Comparison of ENCODE assay signal across 1 cellular context in the genomic region with DNA sequence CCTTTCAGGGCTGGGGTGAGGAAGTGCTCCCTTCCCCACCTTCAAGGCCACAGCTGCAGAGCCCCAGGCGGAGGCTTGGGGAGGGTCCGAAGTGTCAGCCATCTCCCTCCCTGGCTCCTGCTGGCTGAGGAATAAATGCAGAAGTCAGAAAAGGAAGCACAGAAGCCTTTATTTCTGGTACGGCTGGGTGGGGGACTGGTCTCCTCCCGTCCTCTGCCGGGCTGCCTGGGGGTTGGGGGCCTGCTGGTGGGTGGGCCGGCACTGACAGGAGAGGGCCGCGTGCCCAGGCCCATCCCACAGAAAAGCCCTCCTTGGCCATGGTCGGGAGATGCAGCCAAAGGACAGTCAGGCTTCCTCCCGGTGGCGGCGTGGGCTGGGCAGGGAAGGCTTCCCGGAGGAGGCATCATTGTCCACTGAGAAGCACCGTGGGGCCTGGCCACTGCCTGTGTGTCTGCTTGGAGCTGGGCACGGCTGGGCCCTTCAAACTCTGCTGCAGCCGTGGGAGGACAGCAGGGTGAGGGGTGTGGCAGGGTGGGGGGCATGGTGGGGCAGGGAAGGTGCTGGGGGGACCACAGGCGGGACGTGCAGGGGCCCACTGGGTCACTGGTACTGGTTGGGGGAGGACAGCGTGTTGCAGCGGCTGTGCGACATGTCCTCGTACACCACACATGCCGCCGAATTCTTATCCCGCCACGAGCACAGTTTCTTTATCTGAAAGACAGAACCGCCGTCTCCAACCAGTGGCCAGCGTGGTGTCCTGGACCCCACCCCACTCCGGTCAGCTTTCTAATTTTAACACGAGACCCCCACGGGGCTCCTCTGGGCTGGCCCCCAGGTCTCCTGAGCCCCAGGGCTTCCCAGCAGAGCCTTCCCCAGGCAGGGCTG.
TF ChIP-seq lines count a peak whose summit lies in the region.

No MANE protein-coding gene starts in this region.

TF ChIP-seq in GM12878, 131 proteins besides CTCF, POLR2A, EP300 and RAD21:
- TF ChIP-seq, protein P1, sequence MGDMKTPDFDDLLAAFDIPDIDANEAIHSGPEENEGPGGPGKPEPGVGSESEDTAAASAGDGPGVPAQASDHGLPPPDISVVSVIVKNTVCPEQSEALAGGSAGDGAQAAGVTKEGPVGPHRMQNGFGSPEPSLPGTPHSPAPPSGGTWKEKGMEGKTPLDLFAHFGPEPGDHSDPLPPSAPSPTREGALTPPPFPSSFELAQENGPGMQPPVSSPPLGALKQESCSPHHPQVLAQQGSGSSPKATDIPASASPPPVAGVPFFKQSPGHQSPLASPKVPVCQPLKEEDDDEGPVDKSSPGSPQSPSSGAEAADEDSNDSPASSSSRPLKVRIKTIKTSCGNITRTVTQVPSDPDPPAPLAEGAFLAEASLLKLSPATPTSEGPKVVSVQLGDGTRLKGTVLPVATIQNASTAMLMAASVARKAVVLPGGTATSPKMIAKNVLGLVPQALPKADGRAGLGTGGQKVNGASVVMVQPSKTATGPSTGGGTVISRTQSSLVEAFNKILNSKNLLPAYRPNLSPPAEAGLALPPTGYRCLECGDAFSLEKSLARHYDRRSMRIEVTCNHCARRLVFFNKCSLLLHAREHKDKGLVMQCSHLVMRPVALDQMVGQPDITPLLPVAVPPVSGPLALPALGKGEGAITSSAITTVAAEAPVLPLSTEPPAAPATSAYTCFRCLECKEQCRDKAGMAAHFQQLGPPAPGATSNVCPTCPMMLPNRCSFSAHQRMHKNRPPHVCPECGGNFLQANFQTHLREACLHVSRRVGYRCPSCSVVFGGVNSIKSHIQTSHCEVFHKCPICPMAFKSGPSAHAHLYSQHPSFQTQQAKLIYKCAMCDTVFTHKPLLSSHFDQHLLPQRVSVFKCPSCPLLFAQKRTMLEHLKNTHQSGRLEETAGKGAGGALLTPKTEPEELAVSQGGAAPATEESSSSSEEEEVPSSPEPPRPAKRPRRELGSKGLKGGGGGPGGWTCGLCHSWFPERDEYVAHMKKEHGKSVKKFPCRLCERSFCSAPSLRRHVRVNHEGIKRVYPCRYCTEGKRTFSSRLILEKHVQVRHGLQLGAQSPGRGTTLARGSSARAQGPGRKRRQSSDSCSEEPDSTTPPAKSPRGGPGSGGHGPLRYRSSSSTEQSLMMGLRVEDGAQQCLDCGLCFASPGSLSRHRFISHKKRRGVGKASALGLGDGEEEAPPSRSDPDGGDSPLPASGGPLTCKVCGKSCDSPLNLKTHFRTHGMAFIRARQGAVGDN (IDR thresholded peaks at IDR 0.05): no peak
- no peak for TF ChIP-seq POLR2AphosphoS2 (IDR thresholded peaks at IDR 0.05; ENCODE audit: low read depth, low read length)
- no peak for TF ChIP-seq LARP7 (IDR thresholded peaks at IDR 0.05)
- TF ChIP-seq RAD51 (IDR thresholded peaks at IDR 0.05): no peak
- TF ChIP-seq BACH1 (IDR thresholded peaks at IDR 0.05; ENCODE audit: borderline replicate concordance): no peak
- TF ChIP-seq, protein P2, sequence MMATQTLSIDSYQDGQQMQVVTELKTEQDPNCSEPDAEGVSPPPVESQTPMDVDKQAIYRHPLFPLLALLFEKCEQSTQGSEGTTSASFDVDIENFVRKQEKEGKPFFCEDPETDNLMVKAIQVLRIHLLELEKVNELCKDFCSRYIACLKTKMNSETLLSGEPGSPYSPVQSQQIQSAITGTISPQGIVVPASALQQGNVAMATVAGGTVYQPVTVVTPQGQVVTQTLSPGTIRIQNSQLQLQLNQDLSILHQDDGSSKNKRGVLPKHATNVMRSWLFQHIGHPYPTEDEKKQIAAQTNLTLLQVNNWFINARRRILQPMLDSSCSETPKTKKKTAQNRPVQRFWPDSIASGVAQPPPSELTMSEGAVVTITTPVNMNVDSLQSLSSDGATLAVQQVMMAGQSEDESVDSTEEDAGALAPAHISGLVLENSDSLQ (IDR thresholded peaks at IDR 0.05): no peak
- TF ChIP-seq ZSCAN29 (IDR thresholded peaks at IDR 0.05): no peak
- TF ChIP-seq, protein P3, sequence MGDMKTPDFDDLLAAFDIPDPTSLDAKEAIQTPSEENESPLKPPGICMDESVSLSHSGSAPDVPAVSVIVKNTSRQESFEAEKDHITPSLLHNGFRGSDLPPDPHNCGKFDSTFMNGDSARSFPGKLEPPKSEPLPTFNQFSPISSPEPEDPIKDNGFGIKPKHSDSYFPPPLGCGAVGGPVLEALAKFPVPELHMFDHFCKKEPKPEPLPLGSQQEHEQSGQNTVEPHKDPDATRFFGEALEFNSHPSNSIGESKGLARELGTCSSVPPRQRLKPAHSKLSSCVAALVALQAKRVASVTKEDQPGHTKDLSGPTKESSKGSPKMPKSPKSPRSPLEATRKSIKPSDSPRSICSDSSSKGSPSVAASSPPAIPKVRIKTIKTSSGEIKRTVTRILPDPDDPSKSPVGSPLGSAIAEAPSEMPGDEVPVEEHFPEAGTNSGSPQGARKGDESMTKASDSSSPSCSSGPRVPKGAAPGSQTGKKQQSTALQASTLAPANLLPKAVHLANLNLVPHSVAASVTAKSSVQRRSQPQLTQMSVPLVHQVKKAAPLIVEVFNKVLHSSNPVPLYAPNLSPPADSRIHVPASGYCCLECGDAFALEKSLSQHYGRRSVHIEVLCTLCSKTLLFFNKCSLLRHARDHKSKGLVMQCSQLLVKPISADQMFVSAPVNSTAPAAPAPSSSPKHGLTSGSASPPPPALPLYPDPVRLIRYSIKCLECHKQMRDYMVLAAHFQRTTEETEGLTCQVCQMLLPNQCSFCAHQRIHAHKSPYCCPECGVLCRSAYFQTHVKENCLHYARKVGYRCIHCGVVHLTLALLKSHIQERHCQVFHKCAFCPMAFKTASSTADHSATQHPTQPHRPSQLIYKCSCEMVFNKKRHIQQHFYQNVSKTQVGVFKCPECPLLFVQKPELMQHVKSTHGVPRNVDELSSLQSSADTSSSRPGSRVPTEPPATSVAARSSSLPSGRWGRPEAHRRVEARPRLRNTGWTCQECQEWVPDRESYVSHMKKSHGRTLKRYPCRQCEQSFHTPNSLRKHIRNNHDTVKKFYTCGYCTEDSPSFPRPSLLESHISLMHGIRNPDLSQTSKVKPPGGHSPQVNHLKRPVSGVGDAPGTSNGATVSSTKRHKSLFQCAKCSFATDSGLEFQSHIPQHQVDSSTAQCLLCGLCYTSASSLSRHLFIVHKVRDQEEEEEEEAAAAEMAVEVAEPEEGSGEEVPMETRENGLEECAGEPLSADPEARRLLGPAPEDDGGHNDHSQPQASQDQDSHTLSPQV (IDR thresholded peaks at IDR 0.05): no peak
- TF ChIP-seq STAT1 (conservative IDR thresholded peaks at IDR 0.05): no peak
- no peak for TF ChIP-seq TCF7 (IDR thresholded peaks at IDR 0.05; ENCODE audit: borderline replicate concordance)
- TF ChIP-seq, protein P4, sequence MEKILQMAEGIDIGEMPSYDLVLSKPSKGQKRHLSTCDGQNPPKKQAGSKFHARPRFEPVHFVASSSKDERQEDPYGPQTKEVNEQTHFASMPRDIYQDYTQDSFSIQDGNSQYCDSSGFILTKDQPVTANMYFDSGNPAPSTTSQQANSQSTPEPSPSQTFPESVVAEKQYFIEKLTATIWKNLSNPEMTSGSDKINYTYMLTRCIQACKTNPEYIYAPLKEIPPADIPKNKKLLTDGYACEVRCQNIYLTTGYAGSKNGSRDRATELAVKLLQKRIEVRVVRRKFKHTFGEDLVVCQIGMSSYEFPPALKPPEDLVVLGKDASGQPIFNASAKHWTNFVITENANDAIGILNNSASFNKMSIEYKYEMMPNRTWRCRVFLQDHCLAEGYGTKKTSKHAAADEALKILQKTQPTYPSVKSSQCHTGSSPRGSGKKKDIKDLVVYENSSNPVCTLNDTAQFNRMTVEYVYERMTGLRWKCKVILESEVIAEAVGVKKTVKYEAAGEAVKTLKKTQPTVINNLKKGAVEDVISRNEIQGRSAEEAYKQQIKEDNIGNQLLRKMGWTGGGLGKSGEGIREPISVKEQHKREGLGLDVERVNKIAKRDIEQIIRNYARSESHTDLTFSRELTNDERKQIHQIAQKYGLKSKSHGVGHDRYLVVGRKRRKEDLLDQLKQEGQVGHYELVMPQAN (conservative IDR thresholded peaks at IDR 0.05): no peak
- TF ChIP-seq, protein P5, sequence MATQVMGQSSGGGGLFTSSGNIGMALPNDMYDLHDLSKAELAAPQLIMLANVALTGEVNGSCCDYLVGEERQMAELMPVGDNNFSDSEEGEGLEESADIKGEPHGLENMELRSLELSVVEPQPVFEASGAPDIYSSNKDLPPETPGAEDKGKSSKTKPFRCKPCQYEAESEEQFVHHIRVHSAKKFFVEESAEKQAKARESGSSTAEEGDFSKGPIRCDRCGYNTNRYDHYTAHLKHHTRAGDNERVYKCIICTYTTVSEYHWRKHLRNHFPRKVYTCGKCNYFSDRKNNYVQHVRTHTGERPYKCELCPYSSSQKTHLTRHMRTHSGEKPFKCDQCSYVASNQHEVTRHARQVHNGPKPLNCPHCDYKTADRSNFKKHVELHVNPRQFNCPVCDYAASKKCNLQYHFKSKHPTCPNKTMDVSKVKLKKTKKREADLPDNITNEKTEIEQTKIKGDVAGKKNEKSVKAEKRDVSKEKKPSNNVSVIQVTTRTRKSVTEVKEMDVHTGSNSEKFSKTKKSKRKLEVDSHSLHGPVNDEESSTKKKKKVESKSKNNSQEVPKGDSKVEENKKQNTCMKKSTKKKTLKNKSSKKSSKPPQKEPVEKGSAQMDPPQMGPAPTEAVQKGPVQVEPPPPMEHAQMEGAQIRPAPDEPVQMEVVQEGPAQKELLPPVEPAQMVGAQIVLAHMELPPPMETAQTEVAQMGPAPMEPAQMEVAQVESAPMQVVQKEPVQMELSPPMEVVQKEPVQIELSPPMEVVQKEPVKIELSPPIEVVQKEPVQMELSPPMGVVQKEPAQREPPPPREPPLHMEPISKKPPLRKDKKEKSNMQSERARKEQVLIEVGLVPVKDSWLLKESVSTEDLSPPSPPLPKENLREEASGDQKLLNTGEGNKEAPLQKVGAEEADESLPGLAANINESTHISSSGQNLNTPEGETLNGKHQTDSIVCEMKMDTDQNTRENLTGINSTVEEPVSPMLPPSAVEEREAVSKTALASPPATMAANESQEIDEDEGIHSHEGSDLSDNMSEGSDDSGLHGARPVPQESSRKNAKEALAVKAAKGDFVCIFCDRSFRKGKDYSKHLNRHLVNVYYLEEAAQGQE (IDR thresholded peaks at IDR 0.05; ENCODE audit: low read depth, low read length): no peak
- TF ChIP-seq SUZ12 (IDR thresholded peaks at IDR 0.05; ENCODE audit: unreplicated experiment): no peak
- TF ChIP-seq ASH2L (IDR thresholded peaks at IDR 0.05; ENCODE audit: borderline replicate concordance, low read depth): no peak
- TF ChIP-seq ZNF384 (IDR thresholded peaks at IDR 0.05; ENCODE audit: borderline replicate concordance, low read depth, low read length): no peak
- TF ChIP-seq SIN3A (IDR thresholded peaks at IDR 0.05; ENCODE audit: low read depth, low read length): no peak
- no peak for TF ChIP-seq ZNF274 (IDR thresholded peaks at IDR 0.05; ENCODE audit: insufficient read depth, insufficient read length)
- no peak for TF ChIP-seq RB1 (IDR thresholded peaks at IDR 0.05; ENCODE audit: borderline replicate concordance)
